In the genomic region with DNA sequence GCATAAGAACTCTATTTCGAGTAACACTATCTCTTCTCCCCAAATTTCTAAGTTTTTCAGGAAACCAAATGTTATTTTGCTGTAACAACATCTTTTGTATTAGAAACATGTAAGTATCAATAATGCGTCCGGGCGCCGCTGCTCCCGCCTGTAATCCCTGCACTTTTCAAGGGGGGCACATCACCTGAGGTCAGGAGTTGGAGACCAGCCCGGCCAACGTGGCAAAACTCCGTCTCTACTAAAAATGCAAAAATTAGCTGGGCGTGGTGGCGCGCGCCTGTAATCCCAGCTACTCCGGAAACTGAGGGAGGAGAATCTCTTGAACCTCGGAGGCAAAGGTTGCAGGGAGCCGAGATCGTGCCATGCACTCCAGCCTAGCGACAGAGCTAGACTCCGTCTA, we compare ENCODE assay signal across 40 cellular contexts.
"Had no signal": no experiment of that assay in that cellular context is flagged by ENCODE, and none has a peak within 500 bp of the region (broad histone marks: within the 10 kb centered on the region; RNA-seq: fewer than 3 reads in every experiment).

No MANE protein-coding gene starts in this region.

- H3K36me3 ChIP-seq: adrenal gland, ascending aorta, brain microvascular endothelial cell, breast epithelium, cardiac muscle cell had no signal

- ATAC-seq: activated naive CD4-positive, alpha-beta T cell treated with anti-CD3 and anti-CD28 coated beads, Interleukin-2, amount 50 U/mL, for 72 hours; activated naive CD8-positive, alpha-beta T cell treated with anti-CD3 and anti-CD28 coated beads, Interleukin-2, amount 50 U/mL, for 24 hours; activated T-cell treated with anti-CD3 and anti-CD28 coated beads, Interleukin-2, amount 50 U/mL, for 4 hours; activated T-cell treated with anti-CD3 and anti-CD28 coated beads, Interleukin-2, amount 50 U/mL, for 72 hours; activated T-helper 17 cell treated with anti-CD3 and anti-CD28 coated beads, Interleukin-2, amount 50 U/mL, for 72 hours; body of pancreas had no signal

- H3K4me1 Mint-ChIP-seq: activated naive CD4-positive, alpha-beta T cell treated with anti-CD3 and anti-CD28 coated beads, Interleukin-2, amount 10 ng/mL, durations not matched to agents 7 days and 5 days; activated naive CD4-positive, alpha-beta T cell treated with anti-CD3 and anti-CD28 coated beads, Interleukin-2, amount 50 U/mL, for 24 hours; activated naive CD8-positive, alpha-beta T cell treated with anti-CD3 and anti-CD28 coated beads for 36 hours; activated naive CD8-positive, alpha-beta T cell treated with anti-CD3 and anti-CD28 coated beads, Interleukin-2, amount 10 ng/mL, durations not matched to agents 7 days and 5 days; activated naive CD8-positive, alpha-beta T cell treated with anti-CD3 and anti-CD28 coated beads, Interleukin-2, amount 50 U/mL, for 24 hours; activated T-helper 17 cell treated with anti-CD3 and anti-CD28 coated beads, Interleukin-2, amount 50 U/mL, for 72 hours; brain; central memory CD8-positive, alpha-beta T cell had no signal

- H3K9me3 ChIP-seq: adrenal gland, ascending aorta, body of pancreas, breast epithelium had no signal

- H3K4me3 Mint-ChIP-seq: activated naive CD4-positive, alpha-beta T cell treated with anti-CD3 and anti-CD28 coated beads for 36 hours; activated naive CD4-positive, alpha-beta T cell treated with anti-CD3 and anti-CD28 coated beads, Interleukin-2, amount 10 ng/mL, durations not matched to agents 7 days and 5 days; activated naive CD4-positive, alpha-beta T cell treated with anti-CD3 and anti-CD28 coated beads, Interleukin-2, amount 50 U/mL, for 24 hours; activated naive CD8-positive, alpha-beta T cell; activated naive CD8-positive, alpha-beta T cell treated with anti-CD3 and anti-CD28 coated beads for 36 hours; activated naive CD8-positive, alpha-beta T cell treated with anti-CD3 and anti-CD28 coated beads, Interleukin-2, amount 10 ng/mL, durations not matched to agents 7 days and 5 days; activated naive CD8-positive, alpha-beta T cell treated with anti-CD3 and anti-CD28 coated beads, Interleukin-2, amount 50 U/mL, for 24 hours; activated T-cell treated with anti-CD3 and anti-CD28 coated beads, Interleukin-2, amount 50 U/mL, for 24 hours; activated T-cell treated with anti-CD3 and anti-CD28 coated beads, Interleukin-2, amount 50 U/mL, for 4 hours; activated T-cell treated with anti-CD3 and anti-CD28 coated beads, Interleukin-2, amount 50 U/mL, for 72 hours; activated T-helper 1 cell treated with anti-CD3 and anti-CD28 coated beads, Interleukin-12 subunit alpha, Interleukin-12 subunit beta, Interleukin-2, Interleukin-4 antibody, amounts not matched to agents 30 ng/mL and 10 ng/mL and 1 ng/mL, durations not matched to agents 14 hours and 24 hours and 36 hours; activated T-helper 17 cell treated with anti-CD3 and anti-CD28 coated beads, Interleukin-2, amount 50 U/mL, for 72 hours; brain; central memory CD8-positive, alpha-beta T cell had no signal

- H3K27me3 Mint-ChIP-seq: activated naive CD4-positive, alpha-beta T cell treated with anti-CD3 and anti-CD28 coated beads, Interleukin-2, amount 10 ng/mL, durations not matched to agents 7 days and 5 days; activated naive CD4-positive, alpha-beta T cell treated with anti-CD3 and anti-CD28 coated beads, Interleukin-2, amount 50 U/mL, for 24 hours; activated naive CD8-positive, alpha-beta T cell; activated naive CD8-positive, alpha-beta T cell treated with anti-CD3 and anti-CD28 coated beads for 36 hours; activated naive CD8-positive, alpha-beta T cell treated with anti-CD3 and anti-CD28 coated beads, Interleukin-2, amount 10 ng/mL, durations not matched to agents 7 days and 5 days; activated naive CD8-positive, alpha-beta T cell treated with anti-CD3 and anti-CD28 coated beads, Interleukin-2, amount 50 U/mL, for 24 hours; activated T-cell treated with anti-CD3 and anti-CD28 coated beads, Interleukin-2, amount 50 U/mL, for 24 hours; activated T-helper 17 cell treated with anti-CD3 and anti-CD28 coated beads, Interleukin-2, amount 50 U/mL, for 72 hours; brain; central memory CD8-positive, alpha-beta T cell had no signal

- H3K27me3 ChIP-seq: adrenal gland, ascending aorta, body of pancreas, brain microvascular endothelial cell, breast epithelium, cardiac muscle cell had no signal

- H3K4me1 ChIP-seq: adrenal gland, ascending aorta, body of pancreas, breast epithelium had no signal

- H3K27ac ChIP-seq: adrenal gland, ascending aorta, body of pancreas, brain microvascular endothelial cell, breast epithelium, cardiac muscle cell had no signal

- H3K27ac Mint-ChIP-seq: activated naive CD4-positive, alpha-beta T cell treated with anti-CD3 and anti-CD28 coated beads for 36 hours; activated naive CD4-positive, alpha-beta T cell treated with anti-CD3 and anti-CD28 coated beads, Interleukin-2, amount 10 ng/mL, durations not matched to agents 7 days and 5 days; activated naive CD4-positive, alpha-beta T cell treated with anti-CD3 and anti-CD28 coated beads, Interleukin-2, amount 50 U/mL, for 24 hours; activated naive CD4-positive, alpha-beta T cell treated with anti-CD3 and anti-CD28 coated beads, Interleukin-2, amount 50 U/mL, for 72 hours; activated naive CD8-positive, alpha-beta T cell; activated naive CD8-positive, alpha-beta T cell treated with anti-CD3 and anti-CD28 coated beads for 36 hours; activated naive CD8-positive, alpha-beta T cell treated with anti-CD3 and anti-CD28 coated beads, Interleukin-2, amount 10 ng/mL, durations not matched to agents 7 days and 5 days; activated naive CD8-positive, alpha-beta T cell treated with anti-CD3 and anti-CD28 coated beads, Interleukin-2, amount 50 U/mL, for 24 hours; activated T-cell treated with anti-CD3 and anti-CD28 coated beads, Interleukin-2, amount 50 U/mL, for 24 hours; activated T-cell treated with anti-CD3 and anti-CD28 coated beads, Interleukin-2, amount 50 U/mL, for 72 hours; activated T-helper 1 cell treated with anti-CD3 and anti-CD28 coated beads, Interleukin-12 subunit alpha, Interleukin-12 subunit beta, Interleukin-2, Interleukin-4 antibody, amounts not matched to agents 30 ng/mL and 10 ng/mL and 1 ng/mL, durations not matched to agents 14 hours and 24 hours and 36 hours; activated T-helper 17 cell treated with anti-CD3 and anti-CD28 coated beads, Interleukin-2, amount 50 U/mL, for 72 hours; activated T-helper 2 cell treated with anti-CD3 and anti-CD28 coated beads, Interferon-gamma antibody, Interleukin-2, Interleukin-4, amounts not matched to agents 10 μg/mL and 5 μg/mL and 100 μg/mL, durations not matched to agents 14 hours and 24 hours and 36 hours; brain had no signal

- H3K4me3 ChIP-seq: adrenal gland, ascending aorta, body of pancreas, breast epithelium, cardiac muscle cell had no signal

- FAIRE-seq: astrocyte, bronchial epithelial cell had no signal

- H3K9me3 Mint-ChIP-seq: activated naive CD4-positive, alpha-beta T cell treated with anti-CD3 and anti-CD28 coated beads for 36 hours; activated T-cell treated with anti-CD3 and anti-CD28 coated beads, Interleukin-2, amount 50 U/mL, for 4 hours; brain had no signal

- H3K36me3 Mint-ChIP-seq: activated naive CD4-positive, alpha-beta T cell treated with anti-CD3 and anti-CD28 coated beads, Interleukin-2, amount 10 ng/mL, durations not matched to agents 7 days and 5 days; activated naive CD4-positive, alpha-beta T cell treated with anti-CD3 and anti-CD28 coated beads, Interleukin-2, amount 50 U/mL, for 24 hours; activated naive CD4-positive, alpha-beta T cell treated with anti-CD3 and anti-CD28 coated beads, Interleukin-2, amount 50 U/mL, for 72 hours; activated naive CD8-positive, alpha-beta T cell; activated naive CD8-positive, alpha-beta T cell treated with anti-CD3 and anti-CD28 coated beads for 36 hours; activated naive CD8-positive, alpha-beta T cell treated with anti-CD3 and anti-CD28 coated beads, Interleukin-2, amount 10 ng/mL, durations not matched to agents 7 days and 5 days; brain had no signal

- DNase-seq: activated effector memory CD4-positive, alpha-beta T cell treated with anti-CD3 and anti-CD28 coated beads, Interleukin-2, amount 50 U/mL, for 16 hours; activated effector memory CD4-positive, alpha-beta T cell treated with Interleukin-2 at 50 U/mL for 16 hours; activated gamma-delta T cell; activated gamma-delta T cell treated with Interleukin-2 at 50 U/mL for 16 hours; activated naive CD4-positive, alpha-beta T cell; activated naive CD4-positive, alpha-beta T cell treated with anti-CD3 and anti-CD28 coated beads for 36 hours; activated naive CD4-positive, alpha-beta T cell treated with anti-CD3 and anti-CD28 coated beads, Interleukin-2, amount 10 ng/mL, durations not matched to agents 7 days and 5 days; activated naive CD4-positive, alpha-beta T cell treated with anti-CD3 and anti-CD28 coated beads, Interleukin-2, amount 50 U/mL, for 16 hours; activated naive CD4-positive, alpha-beta T cell treated with Interleukin-2 at 50 U/mL for 16 hours; activated naive CD8-positive, alpha-beta T cell treated with anti-CD3 and anti-CD28 coated beads for 36 hours; activated naive CD8-positive, alpha-beta T cell treated with anti-CD3 and anti-CD28 coated beads, Interleukin-2, amount 10 ng/mL, durations not matched to agents 7 days and 5 days; activated naive CD8-positive, alpha-beta T cell treated with anti-CD3 and anti-CD28 coated beads, Interleukin-2, amount 50 U/mL, for 24 hours; activated T-cell treated with anti-CD3 and anti-CD28 coated beads, Interleukin-2, amount 50 U/mL, for 1 hour; activated T-cell treated with anti-CD3 and anti-CD28 coated beads, Interleukin-2, amount 50 U/mL, for 24 hours; activated T-cell treated with anti-CD3 and anti-CD28 coated beads, Interleukin-2, amount 50 U/mL, for 4 hours; activated T-cell treated with anti-CD3 and anti-CD28 coated beads, Interleukin-2, amount 50 U/mL, for 48 hours; activated T-cell treated with anti-CD3 and anti-CD28 coated beads, Interleukin-2, amount 50 U/mL, for 72 hours; adrenal gland; amniotic stem cell; amygdala; anterior cingulate cortex; aorta; body of pancreas; brain microvascular endothelial cell; caudate nucleus; central memory CD4-positive, alpha-beta T cell; cerebellar nuclear complex had no signal
